8 cellular contexts compared by ENCODE assay signal in genomic region chr17:7219434-7219811, GRCh38. TPM values are rescaled to one million over a fixed set of nuclear protein-coding genes. Genes with fewer than 3 reads are reported as not detected.
DNase-seq lines count a peak whose midpoint lies in the region; ATAC-seq, FAIRE-seq and TF ChIP-seq lines count a peak whose summit lies in the region.

No MANE protein-coding gene starts in this region.

- peak overlapping the region; percentile 92 for H3K27ac ChIP-seq in keratinocyte (ENCODE audit: control insufficient read depth, insufficient read depth, low read length)
- peak overlapping the region; percentile 98 for H3K27ac ChIP-seq in subcutaneous abdominal adipose tissue (ENCODE audit: low read depth, low read length)

- H3K9ac ChIP-seq in keratinocyte (ENCODE audit: control insufficient read depth, extremely low read depth, insufficient read depth, low read length) (peak overlapping the region; percentile 87), subcutaneous abdominal adipose tissue (ENCODE audit: low read length in 5 of 5) (peak overlapping the region; percentile 12 to 99 (median 96))

- H3K27me3 Mint-ChIP-seq in activated naive CD8-positive, alpha-beta T cell treated with anti-CD3 and anti-CD28 coated beads, Interleukin-2, amount 10 ng/mL, durations not matched to agents 7 days and 5 days = no peaks in the 10 kb centered on the region

- peaks cover 5% of the 10 kb centered on the region for H4K20me1 ChIP-seq in keratinocyte (ENCODE audit: control insufficient read depth, extremely low read depth, insufficient read depth, low read length)

- no peak for TF ChIP-seq CTCF in keratinocyte (optimal IDR thresholded peaks at IDR 0.05 in 1 of 3, IDR thresholded peaks at IDR 0.05 in 1 of 3, conservative IDR thresholded peaks at IDR 0.05 in 1 of 3; ENCODE audit: extremely low read depth in 1 of 3, insufficient read depth in 2 of 3, low read length in 3 of 3)

- dilution Hi-C loops in keratinocyte (cut with MboI; ENCODE audit: extremely low pct_ligation_motif_present, low sequenced_read_pairs) = no loop called here

- H3K4me2 ChIP-seq in keratinocyte (ENCODE audit: control insufficient read depth, extremely low read depth, insufficient read depth, low read depth, low read length) = peak overlapping the region; percentile 88

- H3K4me3 ChIP-seq in keratinocyte (ENCODE audit: control insufficient read depth in 2 of 3, extremely low read depth in 1 of 3, insufficient read depth in 2 of 3, low read depth in 1 of 3, low read length in 3 of 3) (peak overlapping the region; percentile 55 to 74 (median 72)), subcutaneous abdominal adipose tissue (ENCODE audit: low read depth in 1 of 5, low read length in 5 of 5) (peak overlapping the region; percentile 76 to 94 (median 83))

- H3K4me1 Mint-ChIP-seq in activated naive CD8-positive, alpha-beta T cell treated with anti-CD3 and anti-CD28 coated beads, Interleukin-2, amount 10 ng/mL, durations not matched to agents 7 days and 5 days = peaks cover 48% of the 10 kb centered on the region

- no peaks in the 10 kb centered on the region for H3K9me3 ChIP-seq in keratinocyte (ENCODE audit: control insufficient read depth, low read depth, low read length)
- no peaks in the 10 kb centered on the region for H3K9me3 ChIP-seq in subcutaneous abdominal adipose tissue (ENCODE audit: control insufficient read depth in 5 of 5, low read length in 5 of 5)

- no peak for FAIRE-seq in keratinocyte (lab: Jason Lieb, UNC)

- H3K4me3 Mint-ChIP-seq in activated naive CD8-positive, alpha-beta T cell treated with anti-CD3 and anti-CD28 coated beads, Interleukin-2, amount 10 ng/mL, durations not matched to agents 7 days and 5 days = peak overlapping the region; percentile 97

- peak overlapping the region; percentile 39 for H2AFZ ChIP-seq in keratinocyte (ENCODE audit: control insufficient read depth, low read length)

- H3K4me1 ChIP-seq in keratinocyte (ENCODE audit: control insufficient read depth, extremely low read depth, insufficient read depth, low read length) = peaks cover 42% of the 10 kb centered on the region
- H3K4me1 ChIP-seq in subcutaneous abdominal adipose tissue (ENCODE audit: control insufficient read depth in 5 of 5, insufficient read depth in 5 of 5, low read length in 5 of 5) = peaks cover 12 to 87% (median 74%) of the 10 kb centered on the region in 5 donors

- DNase-seq in NCI-H1694 (lab: John Stamatoyannopoulos, UW) (peak; percentile 72), NCI-H1694 treated with DMSO at 0.1 percent for 48 hours (lab: John Stamatoyannopoulos, UW) (no peak), keratinocyte (ENCODE audit: low read depth, low spot score) (no peak)
- DNase-seq in activated naive CD8-positive, alpha-beta T cell treated with anti-CD3 and anti-CD28 coated beads, Interleukin-2, amount 10 ng/mL, durations not matched to agents 7 days and 5 days = no peak

- H3K27me3 ChIP-seq in keratinocyte (ENCODE audit: control insufficient read depth, extremely low read depth, insufficient read depth, low read length) (no peaks in the 10 kb centered on the region), subcutaneous abdominal adipose tissue (ENCODE audit: control insufficient read depth in 5 of 5, insufficient read depth in 4 of 5, low read length in 5 of 5) (peaks cover 0 to 9% (median 4%) of the 10 kb centered on the region in 5 donors)

- H3K27ac Mint-ChIP-seq in activated naive CD8-positive, alpha-beta T cell treated with anti-CD3 and anti-CD28 coated beads, Interleukin-2, amount 10 ng/mL, durations not matched to agents 7 days and 5 days = peak overlapping the region; percentile 95

- H3K9me3 Mint-ChIP-seq in activated naive CD8-positive, alpha-beta T cell treated with anti-CD3 and anti-CD28 coated beads, Interleukin-2, amount 10 ng/mL, durations not matched to agents 7 days and 5 days = no peaks in the 10 kb centered on the region

- ATAC-seq in activated naive CD8-positive, alpha-beta T cell treated with anti-CD3 and anti-CD28 coated beads, Interleukin-2, amount 10 ng/mL, durations not matched to agents 7 days and 5 days (ENCODE audit: low read depth) = no peak
- ATAC-seq in GM21526 (IDR thresholded peaks at IDR 0.05; ENCODE audit: low FRiP score, unreplicated experiment) (no peak), HG02610 (IDR thresholded peaks at IDR 0.05; ENCODE audit: unreplicated experiment) (no peak), GM21717 (IDR thresholded peaks at IDR 0.05; ENCODE audit: unreplicated experiment) (no peak)

- POLR2A ChIA-PET in activated naive CD8-positive, alpha-beta T cell treated with anti-CD3 and anti-CD28 coated beads, Interleukin-2, amount 10 ng/mL, durations not matched to agents 7 days and 5 days (lab: Charles Lee) = interaction anchor here (0.6 to 8.9 kb wide), 10 partner anchors 9 to 184 kb away, joined by 3 to 162 read pairs (median 3); partner anchors contain the start of genes ACAP1, CTDNEP1, DVL2 and ELP5

- H3K36me3 ChIP-seq in keratinocyte (ENCODE audit: control insufficient read depth in 2 of 2, extremely low read depth in 1 of 2, insufficient read depth in 2 of 2, low read length in 2 of 2) (peaks cover 25 to 31% of the 10 kb centered on the region in 2 experiments), subcutaneous abdominal adipose tissue (ENCODE audit: control insufficient read depth in 5 of 5, insufficient read depth in 5 of 5, low read length in 5 of 5) (peaks cover 0 to 34% (median 34%) of the 10 kb centered on the region in 5 donors)

- no peaks in the 10 kb centered on the region for H3K9me1 ChIP-seq in keratinocyte (ENCODE audit: control insufficient read depth, extremely low read depth, insufficient read depth, low read length)

- H3K79me2 ChIP-seq in keratinocyte (ENCODE audit: control insufficient read depth, insufficient read depth, low read length) = peaks cover 14% of the 10 kb centered on the region

- peaks cover 3% of the 10 kb centered on the region for H3K36me3 Mint-ChIP-seq in activated naive CD8-positive, alpha-beta T cell treated with anti-CD3 and anti-CD28 coated beads, Interleukin-2, amount 10 ng/mL, durations not matched to agents 7 days and 5 days

RNA-seq across cellular contexts. Expression of gene DLG4, which starts 0.2 kb away (rescaled TPM):
- total RNA-seq in activated naive CD8-positive, alpha-beta T cell treated with anti-CD3 and anti-CD28 coated beads, Interleukin-2, amount 10 ng/mL, durations not matched to agents 7 days and 5 days = 10 to 100 TPM; 21.2 to 22.4 TPM
- polyA plus RNA-seq in keratinocyte = 4.5 to 7.2 TPM (median 5.5 TPM) in 3 replicates
- 2.0 TPM for polyA plus RNA-seq in keratinocyte (2011; ENCODE audit: low read depth)
- polyA plus RNA-seq in keratinocyte (2011; cell fraction: cytosol; rRNA removed) = 2.5 and 5.6 TPM in 2 replicates
- polyA plus RNA-seq in keratinocyte (2011; cell fraction: nucleus; rRNA removed) = 18.1 and 23.3 TPM in 2 replicates
- 3.8 and 7.9 TPM in 2 replicates for polyA plus RNA-seq in keratinocyte (2012; ENCODE audit: low replicate concordance)
- 4.7 to 19.3 TPM (median 5.7 TPM) in 3 replicates for polyA minus RNA-seq in keratinocyte
- polyA minus RNA-seq in keratinocyte (2011; cell fraction: cytosol; rRNA and poly(A)+ RNA removed) = 9.2 TPM
- 4.5 and 7.7 TPM in 2 replicates for polyA minus RNA-seq in keratinocyte (2011; cell fraction: nucleus; rRNA and poly(A)+ RNA removed)

RNA-seq across cellular contexts. Expression of gene ACADVL, which starts 0.3 kb away (rescaled TPM):
- total RNA-seq in activated naive CD8-positive, alpha-beta T cell treated with anti-CD3 and anti-CD28 coated beads, Interleukin-2, amount 10 ng/mL, durations not matched to agents 7 days and 5 days = 100 to 1,000 TPM; 417 to 434 TPM
- polyA plus RNA-seq in keratinocyte = 300 to 633 TPM (median 301 TPM) in 3 replicates
- polyA plus RNA-seq in keratinocyte (2011; ENCODE audit: low read depth) = 320 TPM
- polyA plus RNA-seq in keratinocyte (2011; cell fraction: cytosol; rRNA removed) = 104 and 182 TPM in 2 replicates
- 2,509 and 2,890 TPM in 2 replicates for polyA plus RNA-seq in keratinocyte (2011; cell fraction: nucleus; rRNA removed)
- polyA plus RNA-seq in keratinocyte (2012; ENCODE audit: low replicate concordance) = 288 and 791 TPM in 2 replicates
- 244 to 273 TPM (median 251 TPM) in 3 replicates for polyA minus RNA-seq in keratinocyte
- polyA minus RNA-seq in keratinocyte (2011; cell fraction: cytosol; rRNA and poly(A)+ RNA removed) = 158 TPM
- polyA minus RNA-seq in keratinocyte (2011; cell fraction: nucleus; rRNA and poly(A)+ RNA removed) = 250 and 252 TPM in 2 replicates

RNA-seq across cellular contexts. Expression of gene DVL2, which starts 14.9 kb away (rescaled TPM):
- total RNA-seq in activated naive CD8-positive, alpha-beta T cell treated with anti-CD3 and anti-CD28 coated beads, Interleukin-2, amount 10 ng/mL, durations not matched to agents 7 days and 5 days = 10 to 100 TPM; 62.1 to 67.3 TPM
- 3.7 to 6.3 TPM (median 4.7 TPM) in 3 replicates for polyA plus RNA-seq in keratinocyte
- 37.4 TPM for polyA plus RNA-seq in keratinocyte (2011; ENCODE audit: low read depth)
- 2.5 and 4.6 TPM in 2 replicates for polyA plus RNA-seq in keratinocyte (2011; cell fraction: cytosol; rRNA removed)
- 13.5 and 19.5 TPM in 2 replicates for polyA plus RNA-seq in keratinocyte (2011; cell fraction: nucleus; rRNA removed)
- 18.0 and 25.1 TPM in 2 replicates for polyA plus RNA-seq in keratinocyte (2012; ENCODE audit: low replicate concordance)
- polyA minus RNA-seq in keratinocyte = 9.5 to 27.7 TPM (median 17.8 TPM) in 3 replicates
- 8.4 TPM for polyA minus RNA-seq in keratinocyte (2011; cell fraction: cytosol; rRNA and poly(A)+ RNA removed)
- 11.5 and 17.1 TPM in 2 replicates for polyA minus RNA-seq in keratinocyte (2011; cell fraction: nucleus; rRNA and poly(A)+ RNA removed)

RNA-seq across cellular contexts. Expression of gene PHF23, which starts 19.8 kb away (rescaled TPM):
- total RNA-seq in activated naive CD8-positive, alpha-beta T cell treated with anti-CD3 and anti-CD28 coated beads, Interleukin-2, amount 10 ng/mL, durations not matched to agents 7 days and 5 days = 10 to 100 TPM; 49.9 to 50.4 TPM
- 52.8 to 61.6 TPM (median 55.3 TPM) in 3 replicates for polyA plus RNA-seq in keratinocyte
- polyA plus RNA-seq in keratinocyte (2011; ENCODE audit: low read depth) = 43.8 TPM
- 50.2 and 55.4 TPM in 2 replicates for polyA plus RNA-seq in keratinocyte (2011; cell fraction: cytosol; rRNA removed)
- polyA plus RNA-seq in keratinocyte (2011; cell fraction: nucleus; rRNA removed) = 75.4 and 76.5 TPM in 2 replicates
- polyA plus RNA-seq in keratinocyte (2012; ENCODE audit: low replicate concordance) = 45.3 and 50.3 TPM in 2 replicates
- 41.1 to 77.5 TPM (median 49.7 TPM) in 3 replicates for polyA minus RNA-seq in keratinocyte
- polyA minus RNA-seq in keratinocyte (2011; cell fraction: cytosol; rRNA and poly(A)+ RNA removed) = 36.1 TPM
- 41.4 and 42.0 TPM in 2 replicates for polyA minus RNA-seq in keratinocyte (2011; cell fraction: nucleus; rRNA and poly(A)+ RNA removed)

RNA-seq across cellular contexts. Expression of gene GABARAP, which starts 22.8 kb away (rescaled TPM):
- 100 to 1,000 TPM; 244 to 251 TPM for total RNA-seq in activated naive CD8-positive, alpha-beta T cell treated with anti-CD3 and anti-CD28 coated beads, Interleukin-2, amount 10 ng/mL, durations not matched to agents 7 days and 5 days
- polyA plus RNA-seq in keratinocyte = 271 to 416 TPM (median 391 TPM) in 3 replicates
- polyA plus RNA-seq in keratinocyte (2011; ENCODE audit: low read depth) = 120 TPM
- 578 and 682 TPM in 2 replicates for polyA plus RNA-seq in keratinocyte (2011; cell fraction: cytosol; rRNA removed)
- polyA plus RNA-seq in keratinocyte (2011; cell fraction: nucleus; rRNA removed) = 185 and 186 TPM in 2 replicates
- 266 and 545 TPM in 2 replicates for polyA plus RNA-seq in keratinocyte (2012; ENCODE audit: low replicate concordance)
- 235 to 333 TPM (median 240 TPM) in 3 replicates for polyA minus RNA-seq in keratinocyte
- polyA minus RNA-seq in keratinocyte (2011; cell fraction: cytosol; rRNA and poly(A)+ RNA removed) = 161 TPM
- polyA minus RNA-seq in keratinocyte (2011; cell fraction: nucleus; rRNA and poly(A)+ RNA removed) = 27.8 and 46.5 TPM in 2 replicates
